Comparison of ENCODE assay signal across 1 cellular context in genomic region chr4:17335371-17335770, GRCh38.
TF ChIP-seq lines count a peak whose summit lies in the region.

No MANE protein-coding gene starts in this region.

TF ChIP-seq in GM12878, 131 proteins besides CTCF, POLR2A, EP300 and RAD21:
- TF ChIP-seq NBN (IDR thresholded peaks at IDR 0.05) (no peak), FOXK2 (IDR thresholded peaks at IDR 0.05) (no peak), PBX3 (IDR thresholded peaks at IDR 0.05; ENCODE audit: insufficient replicate concordance, low read depth, low read length) (no peak), POLR2AphosphoS5 (IDR thresholded peaks at IDR 0.05; ENCODE audit: low read length) (no peak), PRDM15 (CRISPR knock-in tag; IDR thresholded peaks at IDR 0.05) (no peak), ZBTB4 (CRISPR knock-in tag; IDR thresholded peaks at IDR 0.05) (no peak), CHD1 (IDR thresholded peaks at IDR 0.05; ENCODE audit: low read depth, low read length) (no peak), JUNB (IDR thresholded peaks at IDR 0.05) (no peak)
